ENCODE assay signal across 9 cellular contexts in the genomic region with DNA sequence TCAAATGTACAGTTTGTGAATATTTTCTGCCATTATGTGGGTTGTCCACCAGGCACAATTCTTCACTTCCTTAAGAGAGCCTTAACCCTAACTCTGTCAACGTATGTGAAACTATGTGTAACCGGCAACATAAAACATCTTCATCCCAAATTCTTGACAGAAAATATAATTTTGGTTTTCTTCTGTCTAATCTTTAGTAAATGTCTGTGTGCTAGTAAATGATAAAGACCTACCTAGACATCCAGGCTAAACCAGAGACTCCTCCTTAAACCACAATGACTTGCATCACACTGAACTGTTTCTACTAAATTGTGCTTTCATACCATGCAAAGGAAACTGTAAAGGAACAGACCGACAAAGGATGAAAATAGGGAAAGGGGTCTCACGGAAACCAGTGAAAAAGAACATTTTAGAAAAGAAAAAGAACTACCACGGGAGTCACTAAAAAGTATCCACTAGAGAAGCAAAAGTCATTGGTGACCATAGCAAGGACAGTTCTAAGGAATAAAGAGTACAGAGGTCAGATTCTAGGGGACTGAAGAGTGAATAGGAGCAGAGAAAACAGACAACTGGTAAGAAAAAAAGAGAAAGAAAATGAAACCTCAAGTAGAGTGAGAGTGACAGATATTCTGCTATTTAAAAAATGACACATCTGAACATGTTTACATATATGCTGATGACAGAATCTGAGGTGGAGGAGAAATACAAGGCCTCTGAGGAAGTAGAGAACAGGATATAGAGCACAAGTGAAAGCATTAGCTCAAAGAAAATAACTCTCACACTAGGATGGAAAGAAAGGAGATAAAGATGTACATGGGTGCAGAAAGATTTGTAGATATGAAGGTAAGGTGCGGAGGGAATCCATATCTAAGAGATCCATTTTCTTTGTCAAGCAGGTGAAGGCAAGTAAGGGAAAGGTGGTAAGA. TPM values are rescaled to one million over a fixed set of nuclear protein-coding genes. Genes with fewer than 3 reads are reported as not detected.
DNase-seq lines count a peak whose midpoint lies in the region; ATAC-seq lines count a peak whose summit lies in the region.
"Had no signal": no experiment of that assay in that cellular context is flagged by ENCODE, and none has a peak within 500 bp of the region (broad histone marks: within the 10 kb centered on the region; RNA-seq: fewer than 3 reads in every experiment).

No MANE protein-coding gene starts in this region.

- peak; percentile 73 for ATAC-seq in HG03457 (IDR thresholded peaks at IDR 0.05; ENCODE audit: unreplicated experiment)
- peak; percentile 96 for ATAC-seq in stimulated activated naive CD8-positive, alpha-beta T cell treated with anti-CD3 and anti-CD28 coated beads, Interleukin-15, amount 100 ng/mL, for 72 hours
- ATAC-seq in GM19328 (IDR thresholded peaks at IDR 0.05; ENCODE audit: unreplicated experiment) = no peak

- no peak for DNase-seq in activated naive CD4-positive, alpha-beta T cell (lab: John Stamatoyannopoulos, UW)
- DNase-seq in activated T-helper 2 cell treated with anti-CD3 and anti-CD28 coated beads, Interferon-gamma antibody, Interleukin-2, Interleukin-4, amounts not matched to agents 10 μg/mL and 5 μg/mL and 100 μg/mL, durations not matched to agents 14 hours and 24 hours and 36 hours (ENCODE audit: low spot score) = no peak
- DNase-seq in stimulated activated naive CD8-positive, alpha-beta T cell treated with anti-CD3 and anti-CD28 coated beads, Interleukin-15, amount 100 ng/mL, for 72 hours = peak in 1 of 2 donors; percentile 16
- DNase-seq in NAMALWA (ENCODE audit: low spot score) = no peak
- no peak for DNase-seq in activated CD4-positive, alpha-beta T cell treated with anti-CD3 and anti-CD28 coated beads for 4 hours

- H3K9me3 Mint-ChIP-seq in activated naive CD4-positive, alpha-beta T cell treated with anti-CD3 and anti-CD28 coated beads, Interleukin-2, amount 50 U/mL, for 24 hours = no peaks in the 10 kb centered on the region
- H3K9me3 Mint-ChIP-seq in activated T-helper 2 cell treated with anti-CD3 and anti-CD28 coated beads, Interferon-gamma antibody, Interleukin-2, Interleukin-4, amounts not matched to agents 10 μg/mL and 5 μg/mL and 100 μg/mL, durations not matched to agents 14 hours and 24 hours and 36 hours = no peaks in the 10 kb centered on the region
- H3K9me3 Mint-ChIP-seq in stimulated activated naive CD8-positive, alpha-beta T cell treated with anti-CD3 and anti-CD28 coated beads, Interleukin-15, amount 100 ng/mL, for 72 hours = peaks cover 0 to 6% of the 10 kb centered on the region in 2 donors
- H3K9me3 Mint-ChIP-seq: nephron had no signal

- H3K27me3 Mint-ChIP-seq in activated naive CD4-positive, alpha-beta T cell treated with anti-CD3 and anti-CD28 coated beads, Interleukin-2, amount 50 U/mL, for 24 hours = no peaks in the 10 kb centered on the region
- H3K27me3 Mint-ChIP-seq in activated T-helper 2 cell treated with anti-CD3 and anti-CD28 coated beads, Interferon-gamma antibody, Interleukin-2, Interleukin-4, amounts not matched to agents 10 μg/mL and 5 μg/mL and 100 μg/mL, durations not matched to agents 14 hours and 24 hours and 36 hours (ENCODE audit: low read depth) = no peaks in the 10 kb centered on the region
- no peaks in the 10 kb centered on the region for H3K27me3 Mint-ChIP-seq in stimulated activated naive CD8-positive, alpha-beta T cell treated with anti-CD3 and anti-CD28 coated beads, Interleukin-15, amount 100 ng/mL, for 72 hours

- H3K27ac Mint-ChIP-seq in activated naive CD4-positive, alpha-beta T cell treated with anti-CD3 and anti-CD28 coated beads, Interleukin-2, amount 50 U/mL, for 24 hours = peak overlapping the region; percentile 91
- H3K27ac Mint-ChIP-seq in activated T-helper 2 cell treated with anti-CD3 and anti-CD28 coated beads, Interferon-gamma antibody, Interleukin-2, Interleukin-4, amounts not matched to agents 10 μg/mL and 5 μg/mL and 100 μg/mL, durations not matched to agents 14 hours and 24 hours and 36 hours = peak overlapping the region; percentile 88
- peak overlapping the region; percentile 86 to 99 for H3K27ac Mint-ChIP-seq in stimulated activated naive CD8-positive, alpha-beta T cell treated with anti-CD3 and anti-CD28 coated beads, Interleukin-15, amount 100 ng/mL, for 72 hours
- H3K27ac Mint-ChIP-seq: nephron had no signal

- intact Hi-C loops in activated T-helper 2 cell treated with anti-CD3 and anti-CD28 coated beads, Interferon-gamma antibody, Interleukin-2, Interleukin-4, amounts not matched to agents 10 μg/mL and 5 μg/mL and 100 μg/mL, durations not matched to agents 14 hours and 24 hours and 36 hours (cut with micrococcal nuclease) = loop anchor here (1.0 to 5.0 kb wide), 4 partner anchors 49 to 315 kb away; a partner anchor contains a TSS

- peaks cover 59% of the 10 kb centered on the region for H3K4me1 Mint-ChIP-seq in activated naive CD4-positive, alpha-beta T cell treated with anti-CD3 and anti-CD28 coated beads, Interleukin-2, amount 50 U/mL, for 24 hours
- H3K4me1 Mint-ChIP-seq in activated T-helper 2 cell treated with anti-CD3 and anti-CD28 coated beads, Interferon-gamma antibody, Interleukin-2, Interleukin-4, amounts not matched to agents 10 μg/mL and 5 μg/mL and 100 μg/mL, durations not matched to agents 14 hours and 24 hours and 36 hours (ENCODE audit: low read depth) = peaks cover 40% of the 10 kb centered on the region
- H3K4me1 Mint-ChIP-seq in stimulated activated naive CD8-positive, alpha-beta T cell treated with anti-CD3 and anti-CD28 coated beads, Interleukin-15, amount 100 ng/mL, for 72 hours = peaks cover 35% of the 10 kb centered on the region
- H3K4me1 Mint-ChIP-seq: nephron had no signal

- peak overlapping the region; percentile 69 for H3K4me3 Mint-ChIP-seq in activated naive CD4-positive, alpha-beta T cell treated with anti-CD3 and anti-CD28 coated beads, Interleukin-2, amount 50 U/mL, for 24 hours
- H3K4me3 Mint-ChIP-seq in activated T-helper 2 cell treated with anti-CD3 and anti-CD28 coated beads, Interferon-gamma antibody, Interleukin-2, Interleukin-4, amounts not matched to agents 10 μg/mL and 5 μg/mL and 100 μg/mL, durations not matched to agents 14 hours and 24 hours and 36 hours (ENCODE audit: low read depth) = peak overlapping the region; percentile 61
- H3K4me3 Mint-ChIP-seq in stimulated activated naive CD8-positive, alpha-beta T cell treated with anti-CD3 and anti-CD28 coated beads, Interleukin-15, amount 100 ng/mL, for 72 hours = peak overlapping the region; percentile 46 to 80
- H3K4me3 Mint-ChIP-seq: nephron had no signal

- peaks cover 20% of the 10 kb centered on the region for H3K36me3 Mint-ChIP-seq in activated naive CD4-positive, alpha-beta T cell treated with anti-CD3 and anti-CD28 coated beads, Interleukin-2, amount 50 U/mL, for 24 hours
- H3K36me3 Mint-ChIP-seq in activated T-helper 2 cell treated with anti-CD3 and anti-CD28 coated beads, Interferon-gamma antibody, Interleukin-2, Interleukin-4, amounts not matched to agents 10 μg/mL and 5 μg/mL and 100 μg/mL, durations not matched to agents 14 hours and 24 hours and 36 hours (ENCODE audit: low read depth) = peaks cover 34% of the 10 kb centered on the region

RNA-seq across cellular contexts. Expression of a gene that starts 49.4 kb away (rescaled TPM):
- 18.1 and 18.8 TPM in 2 replicates for total RNA-seq in activated T-helper 2 cell treated with anti-CD3 and anti-CD28 coated beads, Interferon-gamma antibody, Interleukin-2, Interleukin-4, amounts not matched to agents 10 μg/mL and 5 μg/mL and 100 μg/mL, durations not matched to agents 14 hours and 24 hours and 36 hours
